In genomic region chr9:96159596-96159995, GRCh38 we compare ENCODE assay signal across 13 cellular contexts.
DNase-seq lines count a peak whose midpoint lies in the region; ATAC-seq, FAIRE-seq and TF ChIP-seq lines count a peak whose summit lies in the region.
"Had no signal": no experiment of that assay in that cellular context is flagged by ENCODE, and none has a peak within 500 bp of the region (broad histone marks: within the 10 kb centered on the region; RNA-seq: fewer than 3 reads in every experiment).

No MANE protein-coding gene starts in this region.

- H3K9me3 Mint-ChIP-seq in stimulated activated effector memory CD8-positive, alpha-beta T cell treated with anti-CD3 and anti-CD28 coated beads, Interleukin-12 subunit alpha, Interleukin-12 subunit beta, amount 100 ng/mL, for 72 hours: no peaks in the 10 kb centered on the region
- peaks cover 0 to 8% (median 1%) of the 10 kb centered on the region in 7 donors for H3K9me3 Mint-ChIP-seq in CD14-positive monocyte

- no peaks in the 10 kb centered on the region for H4K20me1 ChIP-seq in BLaER1 treated with 17β-estradiol and CSF1 and Interleukin-3, amounts not matched to agents 10 nM and 100 nM
- peaks cover 0 to 4% of the 10 kb centered on the region in 2 experiments for H4K20me1 ChIP-seq in H1 (replicated peaks in 1 of 2; ENCODE audit: control insufficient read depth in 1 of 2, insufficient read depth in 2 of 2, low read length in 2 of 2)

- H3K4me1 ChIP-seq in A549 (no peaks in the 10 kb centered on the region), H1 (replicated peaks in 1 of 4; ENCODE audit: control insufficient read depth in 3 of 4, insufficient read depth in 4 of 4, low read length in 3 of 4) (no peaks in the 10 kb centered on the region; a peak in 3 of 7 replicates), gastrocnemius medialis (no peaks in the 10 kb centered on the region)
- H3K4me1 ChIP-seq in BLaER1 treated with 17β-estradiol and CSF1 and Interleukin-3, amounts not matched to agents 10 nM and 100 nM: peaks cover 71 to 91% (median 87%) of the 10 kb centered on the region in 10 experiments

- H3K23me2 ChIP-seq in H1 (ENCODE audit: low read depth, low read length): peaks cover 6% of the 10 kb centered on the region; the same call in 1 of the 2 replicates

- in situ Hi-C loops in gastrocnemius medialis (cut with MboI; ENCODE audit: low sequenced_read_pairs in 4 of 4): no loop called here

- no peaks in the 10 kb centered on the region for H3K27me3 ChIP-seq in BLaER1 treated with 17β-estradiol and CSF1 and Interleukin-3, amounts not matched to agents 10 nM and 100 nM
- H3K27me3 ChIP-seq in H1 (replicated peaks in 1 of 4; ENCODE audit: control insufficient read depth in 3 of 4, extremely low read depth in 1 of 4, insufficient read depth in 3 of 4, low read length in 3 of 4) (no peaks in the 10 kb centered on the region; a peak in 1 of 7 replicates), gastrocnemius medialis (no peaks in the 10 kb centered on the region)
- H3K27me3 ChIP-seq: BE2C had no signal

- H2BK15ac ChIP-seq in H1 (ENCODE audit: low read length): 0 out of 2 replicates have a peak overlapping the region, but pooled peaks have one; percentile 10

- no peak for TF ChIP-seq POLR2A in A549 (IDR thresholded peaks at IDR 0.05; ENCODE audit: low read length)
- TF ChIP-seq POLR2A in H1 (IDR thresholded peaks at IDR 0.05; ENCODE audit: control extremely low read depth in 1 of 2, low read depth in 2 of 2, low read length in 2 of 2): no peak
- no peak for TF ChIP-seq POLR2A in gastrocnemius medialis (IDR thresholded peaks at IDR 0.05)

- no peak overlapping the region for H4K8ac ChIP-seq in H1 (ENCODE audit: extremely low read depth, insufficient read depth, low read length)

- ATAC-seq in A549: no peak
- no peak for ATAC-seq in gastrocnemius medialis
- ATAC-seq in stimulated activated effector memory CD8-positive, alpha-beta T cell treated with anti-CD3 and anti-CD28 coated beads, Interleukin-12 subunit alpha, Interleukin-12 subunit beta, amount 100 ng/mL, for 72 hours: no peak
- ATAC-seq in GM19351 (IDR thresholded peaks at IDR 0.05; ENCODE audit: unreplicated experiment): no peak
- ATAC-seq: GM12878, K562 had no signal

- H2BK12ac ChIP-seq in H1 (ENCODE audit: low read depth, low read length): no peak overlapping the region

- H3K27ac Mint-ChIP-seq in stimulated activated effector memory CD8-positive, alpha-beta T cell treated with anti-CD3 and anti-CD28 coated beads, Interleukin-12 subunit alpha, Interleukin-12 subunit beta, amount 100 ng/mL, for 72 hours: no peak overlapping the region
- H3K27ac Mint-ChIP-seq in CD14-positive monocyte: peak overlapping the region in 2 of 7 donors; percentile 10 to 20

- no peaks in the 10 kb centered on the region for H3K36me3 ChIP-seq in BLaER1 treated with 17β-estradiol and CSF1 and Interleukin-3, amounts not matched to agents 10 nM and 100 nM
- H3K36me3 ChIP-seq in H1 (ENCODE audit: control insufficient read depth in 2 of 4, insufficient read depth in 4 of 4, low read length in 3 of 4) (no peaks in the 10 kb centered on the region), gastrocnemius medialis (no peaks in the 10 kb centered on the region)
- H3K36me3 ChIP-seq: BE2C had no signal

- H3K4me3 Mint-ChIP-seq in stimulated activated effector memory CD8-positive, alpha-beta T cell treated with anti-CD3 and anti-CD28 coated beads, Interleukin-12 subunit alpha, Interleukin-12 subunit beta, amount 100 ng/mL, for 72 hours: no peak overlapping the region
- H3K4me3 Mint-ChIP-seq in CD14-positive monocyte: no peak overlapping the region
- H3K4me3 Mint-ChIP-seq: CD4-positive, CD25-positive, alpha-beta regulatory T cell had no signal

- 91% methylated on average over 4 of the region's 4 CpGs for WGBS in A549 (ENCODE audit: missing lambda C conversion rate)
- 79% methylated on average over 4 of the region's 4 CpGs; no CpG with 5 or more reads in 1 of the 2 experiments for WGBS in H1 (ENCODE audit: extremely low coverage in 1 of 2, insufficient coverage in 1 of 2, insufficient read length in 1 of 2, insufficient replicate concordance in 2 of 2, low coverage in 1 of 2, low lambda C conversion rate in 2 of 2, missing lambda C conversion rate in 1 of 2), 2 experiments

- H3K4me2 ChIP-seq in A549: no peak overlapping the region
- peak overlapping the region; percentile 48 to 81 (median 72) for H3K4me2 ChIP-seq in BLaER1 treated with 17β-estradiol and CSF1 and Interleukin-3, amounts not matched to agents 10 nM and 100 nM
- H3K4me2 ChIP-seq in H1 (ENCODE audit: insufficient read depth in 1 of 2, low read depth in 2 of 2, low read length in 2 of 2): no peak overlapping the region

- H3K23ac ChIP-seq in H1 (ENCODE audit: insufficient read length): no peak overlapping the region

- H4K91ac ChIP-seq in H1 (replicated peaks; ENCODE audit: insufficient read length, low read length): no peak overlapping the region

- no peaks in the 10 kb centered on the region for H3K79me2 ChIP-seq in H1 (ENCODE audit: control insufficient read depth in 1 of 2, insufficient read depth in 2 of 2, low read length in 2 of 2)

- H3K18ac ChIP-seq in H1 (ENCODE audit: extremely low read depth, low read length): no peak overlapping the region

- H3K9me3 ChIP-seq in A549 (no peaks in the 10 kb centered on the region), H1 (ENCODE audit: insufficient read depth in 2 of 2, low read depth in 1 of 2, low read length in 1 of 2) (no peaks in the 10 kb centered on the region), gastrocnemius medialis (no peaks in the 10 kb centered on the region)
- peaks cover 0 to 12% (median 6%) of the 10 kb centered on the region in 11 experiments; a peak in 7 of 22 replicates for H3K9me3 ChIP-seq in BLaER1 treated with 17β-estradiol and CSF1 and Interleukin-3, amounts not matched to agents 10 nM and 100 nM (replicated peaks in 1 of 11)
- H3K9me3 ChIP-seq: BE2C had no signal

- H3K4me1 Mint-ChIP-seq in stimulated activated effector memory CD8-positive, alpha-beta T cell treated with anti-CD3 and anti-CD28 coated beads, Interleukin-12 subunit alpha, Interleukin-12 subunit beta, amount 100 ng/mL, for 72 hours: peaks cover 20% of the 10 kb centered on the region
- peaks cover 36% of the 10 kb centered on the region for H3K4me1 Mint-ChIP-seq in CD14-positive monocyte

- no peaks in the 10 kb centered on the region for H3K79me1 ChIP-seq in H1 (ENCODE audit: low read depth, low read length)

- H3K27ac ChIP-seq in A549 (peak overlapping the region; percentile 19 to 47; a peak in 3 of 6 replicates), H1 (ENCODE audit: low read depth, low read length) (no peak overlapping the region), gastrocnemius medialis (peak overlapping the region in 3 of 4 donors; percentile 36 to 71 (median 55))
- peak overlapping the region in 8 of 11 experiments; percentile 20 to 68 (median 48); a peak in 11 of 22 replicates for H3K27ac ChIP-seq in BLaER1 treated with 17β-estradiol and CSF1 and Interleukin-3, amounts not matched to agents 10 nM and 100 nM

- TF ChIP-seq CTCF in A549 (IDR thresholded peaks at IDR 0.05) (no peak), H1 (IDR thresholded peaks at IDR 0.05; ENCODE audit: control extremely low read depth in 1 of 3, insufficient read depth in 1 of 3, low read depth in 1 of 3, low read length in 3 of 3) (no peak), gastrocnemius medialis (IDR thresholded peaks at IDR 0.05 in 4 of 5, conservative IDR thresholded peaks at IDR 0.05 in 1 of 5) (no peak), CD14-positive monocyte (IDR thresholded peaks at IDR 0.05) (no peak)

- H2AK5ac ChIP-seq in H1 (ENCODE audit: low read depth, low read length): no peak overlapping the region

- H2BK20ac ChIP-seq in H1 (ENCODE audit: low read length): no peak overlapping the region

- POLR2A ChIA-PET in A549 (lab: Yijun Ruan, JAX): no interaction called here
- POLR2A ChIA-PET in H1 (lab: Charles Lee; ENCODE audit: partially characterized antibody): interaction anchor here (0.5 kb wide), 1 partner anchor 816 kb away, joined by 4 read pairs; no protein-coding TSS in a partner anchor

- 0 out of 22 replicates have a peak overlapping the region, but pooled peaks of 2 of the 11 experiments have one; percentile 26 to 36 for H3K9ac ChIP-seq in BLaER1 treated with 17β-estradiol and CSF1 and Interleukin-3, amounts not matched to agents 10 nM and 100 nM
- H3K9ac ChIP-seq in H1 (replicated peaks in 1 of 4; ENCODE audit: extremely low read depth in 1 of 4, low read depth in 3 of 4, low read length in 3 of 4): no peak overlapping the region

- H4K5ac ChIP-seq in H1 (ENCODE audit: insufficient read length, low read depth, low read length): no peak overlapping the region

- H2BK120ac ChIP-seq in H1 (replicated peaks; ENCODE audit: low read depth, low read length): no peak overlapping the region

- DNase-seq in A549 (ENCODE audit: low read depth in 1 of 2, low spot score in 1 of 2) (no peak), H1 (ENCODE audit: low read depth in 1 of 2, low spot score in 2 of 2) (no peak), gastrocnemius medialis (no peak), CD14-positive monocyte (ENCODE audit: low spot score) (no peak)
- DNase-seq in stimulated activated effector memory CD8-positive, alpha-beta T cell treated with anti-CD3 and anti-CD28 coated beads, Interleukin-12 subunit alpha, Interleukin-12 subunit beta, amount 100 ng/mL, for 72 hours (ENCODE audit: low spot score in 2 of 2): no peak
- DNase-seq: BE2C; CD4-positive, CD25-positive, alpha-beta regulatory T cell; DMS79 had no signal

- TF ChIP-seq EP300 in A549 (IDR thresholded peaks at IDR 0.05) (no peak), H1 (IDR thresholded peaks at IDR 0.05; ENCODE audit: borderline replicate concordance in 1 of 2, low read depth in 2 of 2, low read length in 2 of 2) (no peak)

- H3K4ac ChIP-seq in H1 (replicated peaks; ENCODE audit: insufficient read length, low read depth, low read length): no peak overlapping the region

- H3K36me3 Mint-ChIP-seq in stimulated activated effector memory CD8-positive, alpha-beta T cell treated with anti-CD3 and anti-CD28 coated beads, Interleukin-12 subunit alpha, Interleukin-12 subunit beta, amount 100 ng/mL, for 72 hours: peaks cover 6% of the 10 kb centered on the region
- no peaks in the 10 kb centered on the region for H3K36me3 Mint-ChIP-seq in CD14-positive monocyte
- H3K36me3 Mint-ChIP-seq: CD4-positive, CD25-positive, alpha-beta regulatory T cell had no signal

- intact Hi-C loops in gastrocnemius medialis (cut with DNase I; ENCODE audit: low total_unique reads): no loop called here
- intact Hi-C loops in CD14-positive monocyte (cut with micrococcal nuclease): no loop called here

- peaks cover 0 to 3% (median 3%) of the 10 kb centered on the region in 3 donors for H3K27me3 Mint-ChIP-seq in CD14-positive monocyte (ENCODE audit: low read depth in 3 of 3)

- TF ChIP-seq RAD21 in A549 (conservative IDR thresholded peaks at IDR 0.05 in 1 of 2, IDR thresholded peaks at IDR 0.05 in 1 of 2) (no peak), H1 (IDR thresholded peaks at IDR 0.05 in 1 of 2, conservative IDR thresholded peaks at IDR 0.05 in 1 of 2; ENCODE audit: low read depth in 2 of 2, low read length in 2 of 2) (no peak)

- H3K4me3 ChIP-seq in A549: no peak overlapping the region
- no peak overlapping the region for H3K4me3 ChIP-seq in BLaER1 treated with 17β-estradiol and CSF1 and Interleukin-3, amounts not matched to agents 10 nM and 100 nM
- no peak overlapping the region for H3K4me3 ChIP-seq in H1 (ENCODE audit: extremely low read depth in 1 of 4, insufficient read depth in 2 of 4, low read depth in 3 of 4, low read length in 4 of 4)
- no peak overlapping the region for H3K4me3 ChIP-seq in gastrocnemius medialis
- H3K4me3 ChIP-seq: GM12878, K562 had no signal

- FAIRE-seq in A549 (lab: Jason Lieb, UNC) (no peak), H1 (lab: Jason Lieb, UNC) (no peak)
- FAIRE-seq: A204.1, GM12878, K562 had no signal

- H2AFZ ChIP-seq in H1 (ENCODE audit: low read length): no peak overlapping the region

- CTCF ChIA-PET in A549 (lab: Yijun Ruan, JAX) (no interaction called here), H1 (lab: Charles Lee; ENCODE audit: partially characterized antibody) (interaction anchor here (0.6 to 1.6 kb wide), 3 partner anchors 15 to 133 kb away, joined by 3 to 7 read pairs (median 6); no protein-coding TSS in a partner anchor)

- no peak overlapping the region for H2BK5ac ChIP-seq in H1 (ENCODE audit: low read depth, low read length)

- H3K56ac ChIP-seq in H1 (replicated peaks; ENCODE audit: insufficient read length, low read depth, low read length): no peak overlapping the region

- no peak overlapping the region for H3K14ac ChIP-seq in H1 (ENCODE audit: insufficient read length)

Comparison
In these comparisons a context has a peak if more than half of its experiments do, and no peak if none do; other contexts are left out.
1. H3K4me2 ChIP-seq: peak in BLaER1 treated with 17β-estradiol and CSF1 and Interleukin-3, amounts not matched to agents 10 nM and 100 nM (11 of 11); none in A549 (single experiment) and H1 (0 of 2).